Comparison of ENCODE assay signal across 12 cellular contexts in genomic region chr19:20367811-20368294, GRCh38.
DNase-seq lines count a peak whose midpoint lies in the region; ATAC-seq and TF ChIP-seq lines count a peak whose summit lies in the region.
"Had no signal": no experiment of that assay in that cellular context is flagged by ENCODE, and none has a peak within 500 bp of the region (broad histone marks: within the 10 kb centered on the region; RNA-seq: fewer than 3 reads in every experiment).

No MANE protein-coding gene starts in this region.

- peaks cover 46% of the 10 kb centered on the region for H3K4me1 ChIP-seq in HUES48 (ENCODE audit: control insufficient read depth, insufficient read depth, low read length)

- H3K4me3 ChIP-seq in HUES48 (ENCODE audit: low read depth, low read length) (peak overlapping the region; percentile 27; the same call in 1 of the 2 replicates), epithelial cell of proximal tubule (ENCODE audit: low read depth, low read length) (no peak overlapping the region)

- peak; percentile 96 for DNase-seq in NCI-H69 (lab: John Stamatoyannopoulos, UW)
- DNase-seq in epithelial cell of proximal tubule (ENCODE audit: low read depth) = no peak
- peak; percentile 25 for DNase-seq in putamen (ENCODE audit: low spot score)
- DNase-seq in mucosa of gallbladder (ENCODE audit: low spot score) = no peak
- DNase-seq: activated T-cell treated with anti-CD3 and anti-CD28 coated beads, Interleukin-2, amount 50 U/mL, for 4 hours; COR-L47; immature natural killer cell; NCI-H1048 had no signal

- H3K27ac ChIP-seq in HUES48 (ENCODE audit: low read depth, low read length) = peak overlapping the region; percentile 78

- peaks cover 89% of the 10 kb centered on the region for H3K27me3 ChIP-seq in HUES48 (ENCODE audit: control insufficient read depth, insufficient read depth, low read length)

- H3K9ac ChIP-seq in HUES48 (ENCODE audit: low read depth, low read length) = no peak overlapping the region

- no peaks in the 10 kb centered on the region for H3K9me3 ChIP-seq in HUES48 (ENCODE audit: control insufficient read depth, insufficient read depth, low read length)

- ATAC-seq in HG02678 (IDR thresholded peaks at IDR 0.05; ENCODE audit: unreplicated experiment) = no peak
- no peak for ATAC-seq in GM19023 (IDR thresholded peaks at IDR 0.05; ENCODE audit: unreplicated experiment)
- ATAC-seq: activated T-cell treated with anti-CD3 and anti-CD28 coated beads, Interleukin-2, amount 50 U/mL, for 4 hours; naive thymus-derived CD4-positive, alpha-beta T cell had no signal

- TF ChIP-seq CTCF in epithelial cell of proximal tubule (conservative IDR thresholded peaks at IDR 0.05; ENCODE audit: low read depth, low read length) = peak; percentile 12

- H3K36me3 ChIP-seq in HUES48 (ENCODE audit: control insufficient read depth, insufficient read depth, low read length) = no peaks in the 10 kb centered on the region

Comparison
In these comparisons a context has a peak if more than half of its experiments do, and no peak if none do; other contexts are left out.
1. DNase-seq: peak in NCI-H69 (single experiment) and putamen (single experiment); none in epithelial cell of proximal tubule (single experiment) and mucosa of gallbladder (single experiment).